In the genomic region with DNA sequence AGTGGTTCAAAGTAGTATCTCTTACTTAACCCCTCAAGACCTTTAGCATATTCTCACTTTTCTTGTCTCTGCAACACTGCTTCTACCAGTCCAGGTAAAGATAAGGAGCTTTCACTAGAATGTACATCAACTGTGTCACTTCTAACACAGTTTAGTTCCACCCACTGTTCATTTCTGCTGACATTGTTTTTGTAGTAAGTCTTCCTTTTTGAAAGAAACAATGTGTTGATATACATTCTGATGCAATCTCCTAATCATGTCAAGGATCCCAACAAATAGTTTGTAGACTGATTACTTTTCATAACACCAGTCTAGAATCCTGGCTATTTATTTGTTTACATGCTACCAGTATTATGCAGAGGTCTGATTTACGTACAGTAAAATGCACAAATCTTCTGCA, we compare ENCODE assay signal across 19 cellular contexts.
"Had no signal": no experiment of that assay in that cellular context is flagged by ENCODE, and none has a peak within 500 bp of the region (broad histone marks: within the 10 kb centered on the region; RNA-seq: fewer than 3 reads in every experiment).

No MANE protein-coding gene starts in this region.

- H3K27me3 ChIP-seq: ovary, testis, upper lobe of left lung had no signal

- H3K9me3 ChIP-seq: ovary, psoas muscle, testis, upper lobe of left lung had no signal

- H3K4me1 ChIP-seq: psoas muscle, testis had no signal

- H3K27ac ChIP-seq: ovary, psoas muscle, testis, upper lobe of left lung, VCaP had no signal

- DNase-seq: activated CD4-positive, alpha-beta T cell treated with anti-CD3 and anti-CD28 coated beads for 1 hour; activated effector memory CD4-positive, alpha-beta T cell treated with Interleukin-2 at 50 U/mL for 16 hours; activated naive CD4-positive, alpha-beta T cell treated with anti-CD3 and anti-CD28 coated beads, Interleukin-2, amount 50 U/mL, for 16 hours; activated T-cell treated with anti-CD3 and anti-CD28 coated beads, Interleukin-2, amount 50 U/mL, for 1 hour; amniotic stem cell; erythroblast; foreskin melanocyte; glutamatergic neuron; islet precursor cell; left colon; ovary; psoas muscle; right cardiac atrium; T-helper 2 cell; testis; upper lobe of left lung had no signal

- H3K4me3 ChIP-seq: lung, ovary, psoas muscle, testis, upper lobe of left lung had no signal

- H3K4me3 Mint-ChIP-seq: neural crest cell had no signal

- ATAC-seq: left colon, right cardiac atrium had no signal

- H3K36me3 ChIP-seq: ovary had no signal
